23 cellular contexts compared by ENCODE assay signal in the genomic region with DNA sequence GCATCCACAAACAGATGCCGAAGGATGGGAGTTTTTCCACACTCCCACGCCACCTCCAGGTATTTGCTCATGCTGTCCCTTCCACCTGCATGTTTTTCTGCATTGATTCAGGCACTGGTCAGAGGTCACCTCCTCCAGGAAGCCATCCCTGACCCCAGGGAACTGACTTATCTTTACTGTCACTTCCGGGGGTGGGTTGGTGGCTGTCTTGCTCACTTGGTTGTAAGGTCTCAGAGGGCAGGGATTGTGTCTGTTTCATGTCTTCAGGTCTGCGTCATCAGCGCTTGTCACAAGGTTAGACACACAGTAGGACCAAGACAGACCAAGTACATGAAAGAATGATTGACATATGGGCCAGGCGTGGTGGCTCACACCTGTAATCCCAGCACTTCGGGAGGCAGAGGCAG. TPM values are rescaled to one million over a fixed set of nuclear protein-coding genes. Genes with fewer than 3 reads are reported as not detected.
DNase-seq lines count a peak whose midpoint lies in the region; ATAC-seq and TF ChIP-seq lines count a peak whose summit lies in the region.
"Had no signal": no experiment of that assay in that cellular context is flagged by ENCODE, and none has a peak within 500 bp of the region (broad histone marks: within the 10 kb centered on the region; RNA-seq: fewer than 3 reads in every experiment).

No MANE protein-coding gene starts in this region.

- no peak overlapping the region for H3K27ac ChIP-seq in coronary artery
- H3K27ac ChIP-seq in PC-3 (ENCODE audit: low read length) = no peak overlapping the region
- H3K27ac ChIP-seq: KMS-11, parathyroid adenoma, PC-9 had no signal

- H3K27me3 Mint-ChIP-seq in natural killer cell (ENCODE audit: low read depth in 2 of 2) (no peaks in the 10 kb centered on the region), mesothelial cell of epicardium (ENCODE audit: low read depth) (peaks cover 38% of the 10 kb centered on the region), type B pancreatic cell (peaks cover 46% of the 10 kb centered on the region)
- peaks cover 0 to 2% of the 10 kb centered on the region in 2 donors for H3K27me3 Mint-ChIP-seq in natural killer cell treated with Interleukin-12 subunit alpha and Interleukin-12 subunit beta and Interleukin-15 and Interleukin-18, amount 100 ng/mL, for 72 hours
- H3K27me3 Mint-ChIP-seq in activated naive CD8-positive, alpha-beta T cell treated with anti-CD3 and anti-CD28 coated beads, Interleukin-2, amount 50 U/mL, for 24 hours = no peaks in the 10 kb centered on the region

- ATAC-seq in natural killer cell (no peak), PC-3 (no peak)
- ATAC-seq in natural killer cell treated with Interleukin-12 subunit alpha and Interleukin-12 subunit beta and Interleukin-15 and Interleukin-18, amount 100 ng/mL, for 72 hours = no peak
- no peak for ATAC-seq in activated naive CD8-positive, alpha-beta T cell treated with anti-CD3 and anti-CD28 coated beads, Interleukin-2, amount 50 U/mL, for 24 hours
- ATAC-seq: GM12878, GM23338 had no signal

- H3K4me1 ChIP-seq in PC-3 (ENCODE audit: insufficient read depth, low read length) = peaks cover 20% of the 10 kb centered on the region
- no peaks in the 10 kb centered on the region for H3K4me1 ChIP-seq in BE2C

- no TSS peak for BruUV-seq in PC-3 (replicated peaks; lab: Mats Ljungman, UMichigan)

- H3K36me3 Mint-ChIP-seq in natural killer cell = no peaks in the 10 kb centered on the region
- H3K36me3 Mint-ChIP-seq in natural killer cell treated with Interleukin-12 subunit alpha and Interleukin-12 subunit beta and Interleukin-15 and Interleukin-18, amount 100 ng/mL, for 72 hours = no peaks in the 10 kb centered on the region
- peaks cover 27% of the 10 kb centered on the region for H3K36me3 Mint-ChIP-seq in activated naive CD8-positive, alpha-beta T cell treated with anti-CD3 and anti-CD28 coated beads, Interleukin-2, amount 50 U/mL, for 24 hours (ENCODE audit: low read depth)
- no peaks in the 10 kb centered on the region for H3K36me3 Mint-ChIP-seq in mesothelial cell of epicardium
- H3K36me3 Mint-ChIP-seq in type B pancreatic cell = no peaks in the 10 kb centered on the region

- H3K9me2 ChIP-seq in PC-3 (replicated peaks; ENCODE audit: low read length) = no peaks in the 10 kb centered on the region

- H3K36me3 ChIP-seq in PC-3 (ENCODE audit: low read depth, low read length) (no peaks in the 10 kb centered on the region), BE2C (no peaks in the 10 kb centered on the region)
- H3K36me3 ChIP-seq: breast epithelium had no signal

- H3K4me3 Mint-ChIP-seq in natural killer cell = peak overlapping the region; percentile 37
- H3K4me3 Mint-ChIP-seq in natural killer cell treated with Interleukin-12 subunit alpha and Interleukin-12 subunit beta and Interleukin-15 and Interleukin-18, amount 100 ng/mL, for 72 hours = no peak overlapping the region
- H3K4me3 Mint-ChIP-seq in activated naive CD8-positive, alpha-beta T cell treated with anti-CD3 and anti-CD28 coated beads, Interleukin-2, amount 50 U/mL, for 24 hours = peak overlapping the region; percentile 26
- peak overlapping the region; percentile 30 for H3K4me3 Mint-ChIP-seq in mesothelial cell of epicardium
- H3K4me3 Mint-ChIP-seq in type B pancreatic cell = peak overlapping the region; percentile 57
- H3K4me3 Mint-ChIP-seq: activated CD4-positive, alpha-beta T cell treated with anti-CD3 and anti-CD28 coated beads, Interleukin-2, amount 10 ng/mL, durations not matched to agents 7 days and 5 days had no signal

- H3K4me3 ChIP-seq in coronary artery (no peak overlapping the region), PC-3 (ENCODE audit: low read length) (no peak overlapping the region), BE2C (ENCODE audit: low read depth, low read length) (no peak overlapping the region)
- H3K4me3 ChIP-seq: breast epithelium, GM12878, GM23338, PC-9 had no signal

- POLR2A ChIA-PET in PC-3 (lab: Charles Lee; ENCODE audit: unreplicated experiment) = no interaction called here

- TF ChIP-seq CTCF in natural killer cell (IDR thresholded peaks at IDR 0.05) = no peak
- no peak for TF ChIP-seq CTCF in mesothelial cell of epicardium (IDR thresholded peaks at IDR 0.05; ENCODE audit: unreplicated experiment)
- no peak for TF ChIP-seq CTCF in type B pancreatic cell (conservative IDR thresholded peaks at IDR 0.05)
- no peak for TF ChIP-seq CTCF in coronary artery (IDR thresholded peaks at IDR 0.05)
- no peak for TF ChIP-seq CTCF in PC-3 (conservative IDR thresholded peaks at IDR 0.05; ENCODE audit: low read depth, low read length)
- no peak for TF ChIP-seq CTCF in BE2C (IDR thresholded peaks at IDR 0.05; ENCODE audit: low read depth, low read length)

- peak overlapping the region in 1 of 2 donors; percentile 53 for H3K27ac Mint-ChIP-seq in natural killer cell
- H3K27ac Mint-ChIP-seq in natural killer cell treated with Interleukin-12 subunit alpha and Interleukin-12 subunit beta and Interleukin-15 and Interleukin-18, amount 100 ng/mL, for 72 hours = peak overlapping the region in 1 of 2 donors; percentile 47
- peak overlapping the region; percentile 15 for H3K27ac Mint-ChIP-seq in activated naive CD8-positive, alpha-beta T cell treated with anti-CD3 and anti-CD28 coated beads, Interleukin-2, amount 50 U/mL, for 24 hours
- no peak overlapping the region for H3K27ac Mint-ChIP-seq in mesothelial cell of epicardium
- H3K27ac Mint-ChIP-seq in type B pancreatic cell = no peak overlapping the region
- H3K27ac Mint-ChIP-seq: GM23338 had no signal

- H3K9me3 ChIP-seq in PC-3 (ENCODE audit: low read length) (no peaks in the 10 kb centered on the region), BE2C (no peaks in the 10 kb centered on the region; the same call in 1 of the 2 replicates)
- H3K9me3 ChIP-seq: breast epithelium had no signal

- H3K9ac ChIP-seq in PC-3 (ENCODE audit: low read length) = no peak overlapping the region
- H3K9ac ChIP-seq: KMS-11, parathyroid adenoma had no signal

- no peak overlapping the region for H3K4me2 ChIP-seq in PC-3 (ENCODE audit: low read length)
- H3K4me2 ChIP-seq: GM23338, KMS-11 had no signal

- H3K79me2 ChIP-seq in PC-3 (ENCODE audit: low read length) = peaks cover 27% of the 10 kb centered on the region
- H3K79me2 ChIP-seq: parathyroid adenoma had no signal

- peaks cover 7% of the 10 kb centered on the region for H3F3A ChIP-seq in PC-3 (ENCODE audit: low read length, unreplicated experiment)

- no peaks in the 10 kb centered on the region for H3K9me3 Mint-ChIP-seq in natural killer cell
- H3K9me3 Mint-ChIP-seq in natural killer cell treated with Interleukin-12 subunit alpha and Interleukin-12 subunit beta and Interleukin-15 and Interleukin-18, amount 100 ng/mL, for 72 hours = no peaks in the 10 kb centered on the region
- peaks cover 6% of the 10 kb centered on the region for H3K9me3 Mint-ChIP-seq in activated naive CD8-positive, alpha-beta T cell treated with anti-CD3 and anti-CD28 coated beads, Interleukin-2, amount 50 U/mL, for 24 hours
- peaks cover 3% of the 10 kb centered on the region for H3K9me3 Mint-ChIP-seq in mesothelial cell of epicardium
- no peaks in the 10 kb centered on the region for H3K9me3 Mint-ChIP-seq in type B pancreatic cell
- H3K9me3 Mint-ChIP-seq: GM23338 had no signal

- CTCF ChIA-PET in PC-3 (lab: Charles Lee) = interaction anchor here (0.7 kb wide), 1 partner anchor 54 kb away, joined by 6 read pairs; no protein-coding TSS in a partner anchor

- intact Hi-C loops in natural killer cell (cut with micrococcal nuclease) (no loop called here), PC-3 (cut with micrococcal nuclease) (loop anchor here (5.0 to 10.0 kb wide), 2 partner anchors 47 to 75 kb away; a partner anchor contains a TSS)

- DNase-seq in natural killer cell = no peak
- DNase-seq in natural killer cell treated with Interleukin-12 subunit alpha and Interleukin-12 subunit beta and Interleukin-15 and Interleukin-18, amount 100 ng/mL, for 72 hours (ENCODE audit: low spot score) = no peak
- DNase-seq in activated naive CD8-positive, alpha-beta T cell treated with anti-CD3 and anti-CD28 coated beads, Interleukin-2, amount 50 U/mL, for 24 hours = no peak
- DNase-seq in mesothelial cell of epicardium (ENCODE audit: low spot score in 2 of 2, unreplicated experiment in 2 of 2) = no peak
- DNase-seq in type B pancreatic cell (ENCODE audit: extremely low spot score, unreplicated experiment) = no peak
- DNase-seq in coronary artery (ENCODE audit: low spot score) = no peak
- no peak for DNase-seq in PC-3
- no peak for DNase-seq in BE2C
- DNase-seq: activated CD4-positive, alpha-beta T cell treated with anti-CD3 and anti-CD28 coated beads, Interleukin-2, amount 10 ng/mL, durations not matched to agents 7 days and 5 days; DMS79; MV-4-11; NCI-H2029; NCI-H345; PC-9; SHP77 treated with DMSO at 0.1 percent for 48 hours; stimulated activated CD4-positive, alpha-beta T cell treated with anti-CD3 and anti-CD28 coated beads, Interleukin-1b, Interleukin-23, amount 100 ng/mL, for 48 hours; stimulated activated naive CD4-positive, alpha-beta T cell treated with Interleukin-2 at 50 U/mL for 16 hours; trophoblast cell had no signal

- no peaks in the 10 kb centered on the region for H4K20me1 ChIP-seq in PC-3 (ENCODE audit: low read length)

- H3K27me3 ChIP-seq in PC-3 (ENCODE audit: low read length) (no peaks in the 10 kb centered on the region), BE2C (peaks cover 39% of the 10 kb centered on the region)
- H3K27me3 ChIP-seq: breast epithelium had no signal

- H3K4me1 Mint-ChIP-seq in natural killer cell = peaks cover 19 to 33% of the 10 kb centered on the region in 2 donors
- H3K4me1 Mint-ChIP-seq in natural killer cell treated with Interleukin-12 subunit alpha and Interleukin-12 subunit beta and Interleukin-15 and Interleukin-18, amount 100 ng/mL, for 72 hours (ENCODE audit: low read depth in 2 of 2) = peaks cover 23 to 24% of the 10 kb centered on the region in 2 donors
- H3K4me1 Mint-ChIP-seq in activated naive CD8-positive, alpha-beta T cell treated with anti-CD3 and anti-CD28 coated beads, Interleukin-2, amount 50 U/mL, for 24 hours = peaks cover 39% of the 10 kb centered on the region
- no peaks in the 10 kb centered on the region for H3K4me1 Mint-ChIP-seq in mesothelial cell of epicardium
- H3K4me1 Mint-ChIP-seq in type B pancreatic cell (ENCODE audit: unreplicated experiment) = peaks cover 17% of the 10 kb centered on the region

- H2AFZ ChIP-seq in PC-3 (ENCODE audit: low read length) = no peak overlapping the region
- H2AFZ ChIP-seq: GM23338, parathyroid adenoma, PC-9 had no signal

RNA-seq across cellular contexts. Expression of a gene that starts 1.9 kb away (rescaled TPM):
- total RNA-seq in natural killer cell = 10 to 100 TPM; 70.2 to 87.2 (median 86.0) TPM
- total RNA-seq in natural killer cell treated with Interleukin-12 subunit alpha and Interleukin-12 subunit beta and Interleukin-15 and Interleukin-18, amount 100 ng/mL, for 72 hours = 100 to 1,000 TPM; 213 to 224 TPM
- 6.4 to 8.2 TPM (median 6.8 TPM) in 3 replicates for total RNA-seq in mesothelial cell of epicardium
- total RNA-seq in type B pancreatic cell (ENCODE audit: low replicate concordance) = 12.3 and 22.1 TPM in 2 replicates
- total RNA-seq in PC-3 (2014; rRNA removed) = 25.1 and 32.1 TPM in 2 replicates
- 0.28 TPM for polyA plus RNA-seq in BE2C (2012; ENCODE audit: insufficient read depth, insufficient read length, low read depth)

RNA-seq across cellular contexts. Expression of a gene that starts 43.3 kb away (rescaled TPM):
- total RNA-seq in natural killer cell (10 to 100 TPM; 29.4 to 42.7 (median 37.7) TPM), mesothelial cell of epicardium (25.4 to 26.6 TPM (median 25.8 TPM) in 3 replicates), type B pancreatic cell (ENCODE audit: low replicate concordance) (27.1 and 33.3 TPM in 2 replicates), PC-3 (2014; rRNA removed) (25.9 and 32.5 TPM in 2 replicates)
- total RNA-seq in natural killer cell treated with Interleukin-12 subunit alpha and Interleukin-12 subunit beta and Interleukin-15 and Interleukin-18, amount 100 ng/mL, for 72 hours = 10 to 100 TPM; 37.7 to 50.4 TPM
- 158 TPM for polyA plus RNA-seq in BE2C (2012; ENCODE audit: insufficient read depth, insufficient read length, low read depth)
